ENCODE assay signal across 36 cellular contexts in the genomic region with DNA sequence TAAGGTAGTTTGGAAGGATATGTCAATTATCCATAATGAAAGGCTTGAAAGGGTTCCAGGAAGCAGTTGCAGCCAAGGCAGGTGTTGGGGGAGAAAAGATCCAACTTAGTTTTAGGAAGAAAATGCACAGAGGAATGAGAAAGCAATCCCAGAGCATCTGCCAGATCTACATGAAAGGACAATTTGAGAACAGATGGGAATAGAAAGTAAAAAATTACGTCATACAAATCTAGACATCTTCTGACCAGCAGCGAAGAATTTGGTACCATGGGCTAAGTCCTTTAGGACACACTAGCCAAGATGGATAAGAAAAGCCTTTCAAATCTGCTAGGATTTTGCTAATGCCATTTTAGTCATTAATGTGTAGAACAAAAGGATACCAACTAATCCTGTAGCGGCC.
"Had no signal": no experiment of that assay in that cellular context is flagged by ENCODE, and none has a peak within 500 bp of the region (broad histone marks: within the 10 kb centered on the region; RNA-seq: fewer than 3 reads in every experiment).

No MANE protein-coding gene starts in this region.

- H3K36me3 ChIP-seq: heart left ventricle, left lung, lower lobe of right lung, neural progenitor cell, neutrophil, ovary, sigmoid colon, spleen, stomach, suprapubic skin, thoracic aorta, tibial artery, upper lobe of right lung had no signal

- H3K4me3 Mint-ChIP-seq: immature natural killer cell; mesothelial cell of epicardium; naive B cell; natural killer cell; nephron progenitor cell; neural progenitor cell; stimulated activated naive B cell treated with anti-CD40 and anti-IgM and Interleukin-4, amounts not matched to agents 10 μg/mL and 1 μg/mL and 100 μg/mL, for 72 hours had no signal

- H2AFZ ChIP-seq: neural progenitor cell had no signal

- H3K27me3 Mint-ChIP-seq: naive B cell; progenitor cell of endocrine pancreas; stimulated activated naive B cell treated with anti-CD40 and anti-IgM and Interleukin-4, amounts not matched to agents 10 μg/mL and 1 μg/mL and 100 μg/mL, for 72 hours had no signal

- H3K27ac ChIP-seq: heart left ventricle, left lung, lower lobe of right lung, neural progenitor cell, neutrophil, ovary, sigmoid colon, spleen, stomach, suprapubic skin, thoracic aorta, tibial artery, upper lobe of right lung had no signal

- H3K9me3 ChIP-seq: left lung, lower lobe of right lung, neutrophil, ovary, sigmoid colon, stomach, suprapubic skin, thoracic aorta, tibial artery, upper lobe of right lung had no signal

- H3K4me1 ChIP-seq: heart left ventricle, left lung, lower lobe of right lung, neural progenitor cell, sigmoid colon, spleen, stomach, suprapubic skin, tibial artery, upper lobe of right lung had no signal

- H3K27me3 ChIP-seq: heart left ventricle, left lung, neural progenitor cell, neutrophil, ovary, sigmoid colon, spleen, stomach, suprapubic skin, tibial artery, upper lobe of right lung had no signal

- H3K9me3 Mint-ChIP-seq: mesothelial cell of epicardium, nephron progenitor cell, neural progenitor cell had no signal

- ATAC-seq: heart left ventricle; left colon; left lung; lower lobe of right lung; natural killer cell; right cardiac atrium; stimulated activated naive B cell treated with anti-CD40 and anti-IgM and Interleukin-4, amounts not matched to agents 10 μg/mL and 1 μg/mL and 100 μg/mL, for 72 hours; stimulated activated naive CD8-positive, alpha-beta T cell treated with anti-CD3 and anti-CD28 coated beads, Interleukin-15, Interleukin-2, amounts not matched to agents 100 U/mL and 50 U/mL, for 24 hours; upper lobe of right lung had no signal

- FAIRE-seq: islet of Langerhans, kidney, small intestine, urothelium cell line had no signal

- DNase-seq: heart left ventricle; hypothalamus; immature natural killer cell; kidney; left colon; left lung; lower lobe of right lung; mammary epithelial cell; mesenchymal stem cell; naive B cell; natural killer cell; nephron progenitor cell; ovary; retina; right cardiac atrium; sigmoid colon; small intestine; spleen; stimulated activated CD4-positive, alpha-beta T cell treated with anti-CD3 and anti-CD28 coated beads, Interleukin-1b, Interleukin-23, amount 100 ng/mL, for 48 hours; stimulated activated CD4-positive, alpha-beta T cell treated with anti-CD3 and anti-CD28 coated beads, Interleukin-2, amount 100 ng/mL, for 48 hours; stimulated activated CD4-positive, alpha-beta T cell treated with anti-CD3 and anti-CD28 coated beads, Interleukin-4, amount 100 ng/mL, for 4 hours; stimulated activated CD8-positive, alpha-beta memory T cell treated with anti-CD3 and anti-CD28 coated beads, Interleukin-4, amount 100 ng/mL, for 48 hours; stimulated activated naive B cell treated with anti-CD40 and anti-IgM and Interleukin-4, amounts not matched to agents 10 μg/mL and 1 μg/mL and 100 μg/mL, for 72 hours; stimulated activated naive CD8-positive, alpha-beta T cell treated with anti-CD3 and anti-CD28 coated beads, Interleukin-15, Interleukin-2, amounts not matched to agents 100 U/mL and 50 U/mL, for 24 hours; stomach; tibial artery; trophoblast cell; upper lobe of right lung had no signal

- H3K4me3 ChIP-seq: heart left ventricle, left lung, lower lobe of right lung, neural progenitor cell, ovary, sigmoid colon, spleen, stomach, suprapubic skin, thoracic aorta, tibial artery, upper lobe of right lung had no signal

- H3K4me2 ChIP-seq: neural progenitor cell had no signal

- H3K9ac ChIP-seq: neural progenitor cell had no signal

- H3K36me3 Mint-ChIP-seq: mesothelial cell of epicardium; naive B cell; neural progenitor cell; stimulated activated naive B cell treated with anti-CD40 and anti-IgM and Interleukin-4, amounts not matched to agents 10 μg/mL and 1 μg/mL and 100 μg/mL, for 72 hours had no signal

- H3K27ac Mint-ChIP-seq: immature natural killer cell; mesothelial cell of epicardium; naive B cell; natural killer cell; nephron progenitor cell; neural progenitor cell; progenitor cell of endocrine pancreas; stimulated activated naive B cell treated with anti-CD40 and anti-IgM and Interleukin-4, amounts not matched to agents 10 μg/mL and 1 μg/mL and 100 μg/mL, for 72 hours had no signal

- H3K4me1 Mint-ChIP-seq: immature natural killer cell; mesothelial cell of epicardium; naive B cell; natural killer cell; nephron progenitor cell; stimulated activated naive B cell treated with anti-CD40 and anti-IgM and Interleukin-4, amounts not matched to agents 10 μg/mL and 1 μg/mL and 100 μg/mL, for 72 hours had no signal
